ENCODE assay signal across 22 cellular contexts in the genomic region with DNA sequence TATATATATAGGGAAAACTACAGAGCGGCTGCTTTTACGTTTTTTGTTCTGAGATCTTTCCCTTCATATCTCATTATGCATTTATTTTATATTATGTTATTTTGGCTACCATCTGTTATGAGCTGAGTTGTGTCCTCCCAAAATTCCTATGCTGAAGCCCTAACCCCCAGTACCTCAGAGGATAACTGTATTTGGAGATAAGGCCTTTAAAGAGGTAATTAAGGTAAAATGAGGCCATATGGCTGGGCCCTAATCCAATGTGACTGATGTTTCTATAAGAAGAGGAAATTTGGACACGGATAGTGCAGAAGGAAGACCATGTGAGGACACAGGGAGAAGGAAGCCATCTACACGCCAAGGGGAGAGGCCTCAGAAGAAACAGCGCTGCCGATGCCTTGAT.
"Had no signal": no experiment of that assay in that cellular context is flagged by ENCODE, and none has a peak within 500 bp of the region (broad histone marks: within the 10 kb centered on the region; RNA-seq: fewer than 3 reads in every experiment).

No MANE protein-coding gene starts in this region.

- ATAC-seq: left colon; left ventricle myocardium superior; psoas muscle; stimulated activated effector memory CD8-positive, alpha-beta T cell treated with anti-CD3 and anti-CD28 coated beads, Interleukin-12 subunit alpha, Interleukin-12 subunit beta, amount 100 ng/mL, for 72 hours; stimulated activated naive CD8-positive, alpha-beta T cell treated with anti-CD3 and anti-CD28 coated beads, Interleukin-15, Interleukin-2, amounts not matched to agents 100 U/mL and 50 U/mL, for 24 hours had no signal

- H3K27me3 ChIP-seq: hepatocyte, neutrophil, right lobe of liver, suprapubic skin, thyroid gland, upper lobe of left lung, uterus had no signal

- H3K4me3 ChIP-seq: hepatocyte, lung, psoas muscle, right lobe of liver, suprapubic skin, thyroid gland, upper lobe of left lung, uterus had no signal

- H3K79me2 ChIP-seq: hepatocyte had no signal

- H3K4me1 ChIP-seq: psoas muscle, thyroid gland, upper lobe of left lung, uterus had no signal

- H3K36me3 ChIP-seq: neutrophil, right lobe of liver, suprapubic skin, thyroid gland, upper lobe of left lung, uterus had no signal

- DNase-seq: dermis blood vessel endothelial cell; endodermal cell; erythroblast; foreskin melanocyte; left colon; left ventricle myocardium superior; mesenchymal stem cell; naive B cell; nephron progenitor cell; psoas muscle; right lobe of liver; stimulated activated CD4-positive, alpha-beta T cell treated with anti-CD3 and anti-CD28 coated beads, Interleukin-4, amount 100 ng/mL, for 1 hour; stimulated activated CD8-positive, alpha-beta memory T cell treated with anti-CD3 and anti-CD28 coated beads, Interleukin-4, amount 100 ng/mL, for 48 hours; stimulated activated naive CD8-positive, alpha-beta T cell treated with anti-CD3 and anti-CD28 coated beads, Interleukin-15, Interleukin-2, amounts not matched to agents 100 U/mL and 50 U/mL, for 24 hours; thyroid gland; upper lobe of left lung; uterus had no signal

- H2AFZ ChIP-seq: hepatocyte had no signal

- H3K4me2 ChIP-seq: hepatocyte had no signal

- H3K27ac ChIP-seq: hepatocyte, neutrophil, psoas muscle, right lobe of liver, suprapubic skin, thyroid gland, upper lobe of left lung, uterus had no signal

- H3K9me3 ChIP-seq: neutrophil, psoas muscle, right lobe of liver, suprapubic skin, thyroid gland, upper lobe of left lung, uterus had no signal
